Comparison of ENCODE assay signal across 11 cellular contexts in genomic region chr5:72510610-72511121, GRCh38. TPM values are rescaled to one million over a fixed set of nuclear protein-coding genes. Genes with fewer than 3 reads are reported as not detected.
A peak's percentile ranks its signal among the peaks of the same experiment; 100 is the strongest.
DNase-seq lines count a peak whose midpoint lies in the region; ATAC-seq and TF ChIP-seq lines count a peak whose summit lies in the region.
"Had no signal": no experiment of that assay in that cellular context is flagged by ENCODE, and none has a peak within 500 bp of the region (broad histone marks: within the 10 kb centered on the region; RNA-seq: fewer than 3 reads in every experiment).

No MANE protein-coding gene starts in this region.

- DNase-seq in NOMO-1 treated with dmso at 0.1 percent for 144 hours (lab: John Stamatoyannopoulos, UW; ENCODE audit: unreplicated experiment) (peak; percentile 82), epithelial cell of prostate (ENCODE audit: low read depth, low spot score) (no peak), neural progenitor cell (ENCODE audit: low spot score) (no peak), NCI-H510A treated with DMSO at 0.1 percent for 48 hours (lab: John Stamatoyannopoulos, UW) (no peak), NCI-H1048 (lab: John Stamatoyannopoulos, UW) (no peak)
- DNase-seq: DMS 273 treated with DMSO at 0.1 percent for 48 hours, NCI-H1436 had no signal

- H3K9me3 ChIP-seq in BLaER1 treated with 17β-estradiol and CSF1 and Interleukin-3, amounts not matched to agents 10 nM and 100 nM (replicated peaks in 1 of 11) = 0 out of 22 replicates have a peak, but pooled peaks cover 0 to 8% (median 0%) of the 10 kb centered on the region in 11 experiments
- H3K9me3 ChIP-seq in neural progenitor cell (ENCODE audit: low read depth) = no peaks in the 10 kb centered on the region

- peak overlapping the region; percentile 46 for H3K27ac Mint-ChIP-seq in neural progenitor cell

- H3K9me3 Mint-ChIP-seq in neural progenitor cell = peaks cover 9% of the 10 kb centered on the region

- H3K27me3 ChIP-seq in BLaER1 treated with 17β-estradiol and CSF1 and Interleukin-3, amounts not matched to agents 10 nM and 100 nM = no peaks in the 10 kb centered on the region
- H3K27me3 ChIP-seq in neural progenitor cell = no peaks in the 10 kb centered on the region

- H2AFZ ChIP-seq in neural progenitor cell (replicated peaks) = no peak overlapping the region
- H2AFZ ChIP-seq: parathyroid adenoma had no signal

- H3K36me3 ChIP-seq in BLaER1 treated with 17β-estradiol and CSF1 and Interleukin-3, amounts not matched to agents 10 nM and 100 nM = no peaks in the 10 kb centered on the region
- H3K36me3 ChIP-seq in neural progenitor cell = no peaks in the 10 kb centered on the region

- H3K4me2 ChIP-seq in BLaER1 treated with 17β-estradiol and CSF1 and Interleukin-3, amounts not matched to agents 10 nM and 100 nM = peak overlapping the region; percentile 19 to 88 (median 58)
- H3K4me2 ChIP-seq in neural progenitor cell = no peak overlapping the region

- no peaks in the 10 kb centered on the region for H3K79me2 ChIP-seq in neural progenitor cell (ENCODE audit: low read depth)
- H3K79me2 ChIP-seq: parathyroid adenoma had no signal

- peak overlapping the region in 4 of 11 experiments; percentile 22 to 34 (median 24); a peak in 5 of 22 replicates for H3K27ac ChIP-seq in BLaER1 treated with 17β-estradiol and CSF1 and Interleukin-3, amounts not matched to agents 10 nM and 100 nM
- H3K27ac ChIP-seq in epithelial cell of prostate = peak overlapping the region; percentile 64
- no peak overlapping the region for H3K27ac ChIP-seq in neural progenitor cell
- H3K27ac ChIP-seq: parathyroid adenoma had no signal

- no peaks in the 10 kb centered on the region for H3F3A ChIP-seq in neural progenitor cell (ENCODE audit: low read depth)

- H3K4me3 Mint-ChIP-seq in neural progenitor cell = no peak overlapping the region

- peaks cover 30% of the 10 kb centered on the region for H3K4me1 Mint-ChIP-seq in neural progenitor cell

- peaks cover 3% of the 10 kb centered on the region for H3K27me3 Mint-ChIP-seq in neural progenitor cell (ENCODE audit: insufficient read depth, low read depth)

- no peak for TF ChIP-seq CTCF in neural progenitor cell (IDR thresholded peaks at IDR 0.05)

- H3K9ac ChIP-seq in BLaER1 treated with 17β-estradiol and CSF1 and Interleukin-3, amounts not matched to agents 10 nM and 100 nM = peak overlapping the region in 1 of 11 experiments; percentile 12; a peak in 1 of 22 replicates
- H3K9ac ChIP-seq in neural progenitor cell = no peak overlapping the region
- H3K9ac ChIP-seq: parathyroid adenoma had no signal

- H4K20me1 ChIP-seq in BLaER1 treated with 17β-estradiol and CSF1 and Interleukin-3, amounts not matched to agents 10 nM and 100 nM = no peaks in the 10 kb centered on the region
- H4K20me1 ChIP-seq in neural progenitor cell (ENCODE audit: low read depth) = no peaks in the 10 kb centered on the region

- ATAC-seq in GM19328 (IDR thresholded peaks at IDR 0.05; ENCODE audit: unreplicated experiment) (no peak), GM18498 (IDR thresholded peaks at IDR 0.05; ENCODE audit: unreplicated experiment) (no peak)

- peaks cover 10% of the 10 kb centered on the region for H3K36me3 Mint-ChIP-seq in neural progenitor cell

- H3K4me1 ChIP-seq in BLaER1 treated with 17β-estradiol and CSF1 and Interleukin-3, amounts not matched to agents 10 nM and 100 nM = peaks cover 29 to 66% (median 47%) of the 10 kb centered on the region in 10 experiments
- H3K4me1 ChIP-seq in neural progenitor cell = peaks cover 4% of the 10 kb centered on the region

- H3K4me3 ChIP-seq in BLaER1 treated with 17β-estradiol and CSF1 and Interleukin-3, amounts not matched to agents 10 nM and 100 nM = no peak overlapping the region; a peak in 1 of 20 replicates
- no peak overlapping the region for H3K4me3 ChIP-seq in neural progenitor cell

RNA-seq across cellular contexts. Expression of gene ZNF366, which starts 3.5 kb away (rescaled TPM):
- total RNA-seq in neural progenitor cell (ENCODE audit: low replicate concordance) = not detected in 2 replicates
